19 cellular contexts compared by ENCODE assay signal in the genomic region with DNA sequence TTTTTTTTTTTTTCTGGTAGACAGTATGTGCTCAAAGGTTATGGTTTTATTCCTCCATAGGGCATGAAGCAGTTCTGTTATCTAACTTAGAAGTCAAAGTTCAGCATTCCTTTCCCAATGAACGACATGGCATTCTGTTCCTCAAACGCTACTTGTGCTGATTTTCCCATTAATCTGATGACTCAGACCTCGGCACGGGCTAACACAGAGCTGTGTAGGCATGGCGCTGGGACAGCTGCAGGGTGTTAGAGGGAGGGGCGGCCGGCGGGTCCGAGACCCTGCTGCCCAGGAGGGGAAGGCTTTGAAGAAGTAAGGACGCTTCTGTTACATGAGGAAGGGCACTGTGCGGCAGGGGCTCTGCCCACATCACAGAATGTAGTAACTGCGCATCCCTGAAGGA.
DNase-seq lines count a peak whose midpoint lies in the region; ATAC-seq and TF ChIP-seq lines count a peak whose summit lies in the region.
"Had no signal": no experiment of that assay in that cellular context is flagged by ENCODE, and none has a peak within 500 bp of the region (broad histone marks: within the 10 kb centered on the region; RNA-seq: fewer than 3 reads in every experiment).

No MANE protein-coding gene starts in this region.

- intact Hi-C loops in dorsolateral prefrontal cortex (cut with DNase I) = no loop called here
- intact Hi-C loops in mucosa of descending colon (cut with DNase I, micrococcal nuclease) = loop anchor here in 1 of 2 donors (5.0 kb wide), 1 partner anchor 635 kb away; no protein-coding TSS in a partner anchor

- peaks cover 4% of the 10 kb centered on the region for H3K4me1 ChIP-seq in mucosa of descending colon (ENCODE audit: low read depth)

- H3K4me3 ChIP-seq in dorsolateral prefrontal cortex (peak overlapping the region in 12 of 59 donors; percentile 3 to 42 (median 25)), mucosa of descending colon (no peak overlapping the region)

- TF ChIP-seq CTCF in dorsolateral prefrontal cortex (IDR thresholded peaks at IDR 0.05 in 54 of 56, conservative IDR thresholded peaks at IDR 0.05 in 2 of 56; ENCODE audit: low read depth in 1 of 56, partially characterized antibody in 56 of 56) = no peak
- no peak for TF ChIP-seq CTCF in mucosa of descending colon (IDR thresholded peaks at IDR 0.05)

- ATAC-seq in mucosa of descending colon (peak; percentile 84), HG02610 (IDR thresholded peaks at IDR 0.05; ENCODE audit: unreplicated experiment) (no peak), GM19455 (IDR thresholded peaks at IDR 0.05; ENCODE audit: unreplicated experiment) (no peak)
- ATAC-seq: PC-3 had no signal

- H3K27ac ChIP-seq in dorsolateral prefrontal cortex (peak overlapping the region in 30 of 59 donors; percentile 5 to 75 (median 50)), substantia nigra (ENCODE audit: low read depth, low read length, poor library complexity, severe bottlenecking) (peak overlapping the region; percentile 45)

- H3K27me3 ChIP-seq in dorsolateral prefrontal cortex = no peaks in the 10 kb centered on the region

- H3K36me3 ChIP-seq in mucosa of descending colon (ENCODE audit: low read depth) = no peaks in the 10 kb centered on the region

- H3K9me3 ChIP-seq in mucosa of descending colon = peaks cover 9% of the 10 kb centered on the region

- DNase-seq in LoVo (ENCODE audit: low spot score) = peak; percentile 58
- DNase-seq in dorsolateral prefrontal cortex = peak in 2 of 10 donors; percentile 27 to 57
- DNase-seq in mucosa of descending colon = peak in 1 of 3 donors; percentile 23
- DNase-seq in substantia nigra (lab: John Stamatoyannopoulos, UW) = peak in 10 of 49 donors; percentile 12 to 42 (median 18)
- no peak for DNase-seq in Kasumi-1 (lab: John Stamatoyannopoulos, UW)
- DNase-seq in activated CD4-positive, alpha-beta T cell treated with anti-CD3 and anti-CD28 coated beads, Interleukin-2, amount 50 U/mL, for 1 hour = no peak
- DNase-seq: ACHN, DMS 273 treated with DMSO at 0.1 percent for 48 hours, DND-41, H7, HFFc6, MV-4-11, NCI-H187, NCI-H2227 treated with DMSO at 0.1 percent for 48 hours, NCI-H510A treated with DMSO at 0.1 percent for 48 hours, NCI-H774, PC-3 had no signal
